ENCODE assay signal across 8 cellular contexts in the genomic region with DNA sequence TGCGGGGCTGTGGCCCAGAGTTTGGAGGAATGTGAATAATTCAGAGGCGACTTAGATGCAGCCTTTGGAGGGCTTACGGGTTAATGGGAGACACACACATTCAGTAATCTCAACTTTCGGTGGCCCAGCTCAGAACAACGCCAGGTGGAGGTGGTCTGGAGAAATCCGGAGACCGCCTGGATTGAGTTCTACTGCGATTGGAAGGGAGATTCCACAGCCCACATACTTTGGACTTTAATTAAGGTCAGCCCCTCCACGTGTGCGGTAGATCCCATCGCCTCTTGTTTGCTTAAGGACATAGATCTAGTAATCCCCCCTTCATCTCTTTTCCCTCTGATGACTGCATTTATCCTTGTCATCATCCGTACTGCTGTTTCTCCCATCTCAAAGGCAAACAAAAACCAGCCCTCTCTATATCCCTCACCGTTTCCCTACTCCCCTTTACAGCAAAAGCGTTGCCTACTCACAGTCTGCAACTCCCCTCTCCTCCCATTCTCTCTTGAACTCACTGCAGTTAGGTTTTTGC. TPM values are rescaled to one million over a fixed set of nuclear protein-coding genes. Genes with fewer than 3 reads are reported as not detected.
DNase-seq lines count a peak whose midpoint lies in the region; ATAC-seq and TF ChIP-seq lines count a peak whose summit lies in the region.

No MANE protein-coding gene starts in this region.

- peak overlapping the region; percentile 98 for H3K27ac Mint-ChIP-seq in central memory CD8-positive, alpha-beta T cell (ENCODE audit: low read depth)

- peak; percentile 48 for DNase-seq in NCI-H748 treated with DMSO at 0.1 percent for 48 hours (lab: John Stamatoyannopoulos, UW)
- DNase-seq in NCI-H748 (lab: John Stamatoyannopoulos, UW; ENCODE audit: unreplicated experiment): no peak
- DNase-seq in NCI-H1417 treated with DMSO at 0.1 percent for 48 hours (lab: John Stamatoyannopoulos, UW): peak; percentile 11
- no peak for DNase-seq in central memory CD8-positive, alpha-beta T cell (ENCODE audit: low spot score in 2 of 2)
- no peak for DNase-seq in mucosa of descending colon
- no peak for DNase-seq in epidermal melanocyte (ENCODE audit: insufficient read length, low spot score)
- DNase-seq in SKM-1 treated with dmso at 0.1 percent for 144 hours (lab: John Stamatoyannopoulos, UW; ENCODE audit: unreplicated experiment): no peak

- no peaks in the 10 kb centered on the region for H3K9me3 ChIP-seq in mucosa of descending colon

- intact Hi-C loops in mucosa of descending colon (cut with DNase I, micrococcal nuclease): no loop called here

- H3K27me3 Mint-ChIP-seq in central memory CD8-positive, alpha-beta T cell: no peaks in the 10 kb centered on the region

- H3K9me3 Mint-ChIP-seq in central memory CD8-positive, alpha-beta T cell: no peaks in the 10 kb centered on the region

- peak overlapping the region; percentile 92 for H3K4me3 Mint-ChIP-seq in central memory CD8-positive, alpha-beta T cell

- TF ChIP-seq CTCF in mucosa of descending colon (IDR thresholded peaks at IDR 0.05): no peak

- peaks cover 26% of the 10 kb centered on the region for H3K4me1 Mint-ChIP-seq in central memory CD8-positive, alpha-beta T cell

- H3K36me3 Mint-ChIP-seq in central memory CD8-positive, alpha-beta T cell (ENCODE audit: insufficient read depth): peaks cover 14% of the 10 kb centered on the region

- H3K4me3 ChIP-seq in mucosa of descending colon: peak overlapping the region; percentile 48

- no peaks in the 10 kb centered on the region for H3K36me3 ChIP-seq in mucosa of descending colon (ENCODE audit: low read depth)

- H3K4me1 ChIP-seq in mucosa of descending colon (ENCODE audit: low read depth): peaks cover 11% of the 10 kb centered on the region

- ATAC-seq in central memory CD8-positive, alpha-beta T cell (replicated peaks; ENCODE audit: extremely low read depth, poor library complexity, severe bottlenecking): no peak
- ATAC-seq in mucosa of descending colon (peak; percentile 5), GM18868 (IDR thresholded peaks at IDR 0.05; ENCODE audit: unreplicated experiment) (no peak)

RNA-seq across cellular contexts. Expression of a gene that starts 0.7 kb away (rescaled TPM):
- 10 to 100 TPM; 72.1 to 89.9 (median 73.1) TPM for total RNA-seq in mucosa of descending colon

RNA-seq across cellular contexts. Expression of a gene that starts 32.6 kb away (rescaled TPM):
- total RNA-seq in mucosa of descending colon: 1 to 10 TPM; 1.8 to 3.6 (median 2.3) TPM

RNA-seq across cellular contexts. Expression of a gene that starts 32.7 kb away (rescaled TPM):
- total RNA-seq in mucosa of descending colon: 10 to 100 TPM in 1 of 3 donors, 1 to 10 TPM in 2; 8.5 to 12.9 (median 9.2) TPM

RNA-seq across cellular contexts. Expression of a gene that starts 58.9 kb away (rescaled TPM):
- 100 to 1,000 TPM in 2 of 3 donors, 10 to 100 TPM in 1; 37.0 to 149 (median 140) TPM for total RNA-seq in mucosa of descending colon

Comparison
In these comparisons a context has a peak if more than half of its experiments do, and no peak if none do; other contexts are left out.
1. DNase-seq: peak in NCI-H748 treated with DMSO at 0.1 percent for 48 hours (single experiment) and NCI-H1417 treated with DMSO at 0.1 percent for 48 hours (single experiment); none in NCI-H748 (single experiment), central memory CD8-positive, alpha-beta T cell (0 of 2), mucosa of descending colon (0 of 3), epidermal melanocyte (single experiment) and SKM-1 treated with dmso at 0.1 percent for 144 hours (single experiment).